Comparison of ENCODE assay signal across 1 cellular context in genomic region chr1:61741682-61742619, GRCh38.
TF ChIP-seq lines count a peak whose summit lies in the region.

Gene PATJ (plus strand): TSS chr1:61742480. CDS start chr1:61762893, 20,413 bp downstream.

TF ChIP-seq in GM23338, 12 proteins besides CTCF, POLR2A, EP300 and RAD21 (continued from another document):
- TF ChIP-seq ZNF462 (CRISPR knock-in tag; IDR thresholded peaks at IDR 0.05) (no peak), EZH2phosphoT487 (IDR thresholded peaks at IDR 0.05; ENCODE audit: unreplicated experiment) (no peak)
